Comparison of ENCODE assay signal across 28 cellular contexts in the genomic region with DNA sequence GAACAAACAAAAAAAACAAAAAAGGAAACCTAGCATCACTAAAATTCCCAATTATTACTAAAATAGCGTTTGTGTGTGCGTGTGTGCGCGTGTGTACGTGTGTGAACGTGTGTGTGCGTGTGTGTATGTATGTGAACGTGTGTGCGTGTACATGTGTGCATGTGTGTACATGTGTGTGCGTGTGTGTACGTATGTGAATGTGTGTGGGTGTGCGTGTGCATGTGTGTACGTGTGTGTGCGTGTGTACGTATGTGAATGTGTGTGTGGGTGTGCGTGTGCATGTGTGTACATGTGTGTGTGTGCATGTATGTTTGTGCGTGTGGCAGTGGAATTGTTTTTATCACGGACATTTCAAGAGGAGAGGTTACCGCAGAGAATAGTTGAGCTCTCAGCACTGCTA. TPM values are rescaled to one million over a fixed set of nuclear protein-coding genes. Genes with fewer than 3 reads are reported as not detected.
"Had no signal": no experiment of that assay in that cellular context is flagged by ENCODE, and none has a peak within 500 bp of the region (broad histone marks: within the 10 kb centered on the region; RNA-seq: fewer than 3 reads in every experiment).

No MANE protein-coding gene starts in this region.

- ATAC-seq: left colon, left ventricle myocardium superior had no signal

- FAIRE-seq: endothelial cell of umbilical vein had no signal

- H3K27ac Mint-ChIP-seq: endodermal cell, naive B cell, nephron had no signal

- H3K4me3 Mint-ChIP-seq: endodermal cell, naive B cell, nephron had no signal

- H3K4me1 ChIP-seq: sigmoid colon, stomach, transverse colon had no signal

- H3K36me3 Mint-ChIP-seq: naive B cell had no signal

- H3K4me1 Mint-ChIP-seq: endodermal cell, naive B cell, nephron had no signal

- H3K27ac ChIP-seq: coronary artery, neutrophil, sigmoid colon, skin epidermis, stomach, thoracic aorta, transverse colon had no signal

- H3K9me3 ChIP-seq: neutrophil, sigmoid colon, stomach, thoracic aorta, transverse colon had no signal

- H3K36me3 ChIP-seq: neutrophil, sigmoid colon, stomach, thoracic aorta, transverse colon had no signal

- H3K4me3 ChIP-seq: coronary artery, lung, sigmoid colon, skin epidermis, stomach, thoracic aorta, transverse colon had no signal

- DNase-seq: effector CD4-positive, alpha-beta T cell; endodermal cell; erythroblast; foreskin melanocyte; head of caudate nucleus; hippocampal formation; left colon; left ventricle myocardium superior; mesenchymal stem cell; naive B cell; posterior cingulate gyrus; sigmoid colon; stimulated activated CD4-positive, alpha-beta T cell treated with anti-CD3 and anti-CD28 coated beads, Interleukin-12 subunit alpha, Interleukin-12 subunit beta, amount 100 ng/mL, for 4 hours; stimulated activated naive CD4-positive, alpha-beta T cell; stomach; substantia nigra; transverse colon had no signal

RNA-seq across cellular contexts. Expression of a gene that starts 21.6 kb away (rescaled TPM):
- total RNA-seq: dermis microvascular lymphatic vessel endothelial cell, endodermal cell, endothelial cell of umbilical vein, kidney epithelial cell, left colon, left ventricle myocardium superior, pulmonary artery endothelial cell, sigmoid colon, stomach, transverse colon, ureter had no signal
- polyA plus RNA-seq: endothelial cell of umbilical vein, sigmoid colon, stomach had no signal
